ENCODE assay signal across 1 cellular context in genomic region chr6:16057411-16057810, GRCh38.
TF ChIP-seq lines count a peak whose summit lies in the region.

No MANE protein-coding gene starts in this region.

TF ChIP-seq in GM23338, 12 proteins besides CTCF, POLR2A, EP300 and RAD21 (continued from another document):
- TF ChIP-seq ETS1 (IDR thresholded peaks at IDR 0.05): no peak
- TF ChIP-seq POLR2AphosphoS5 (IDR thresholded peaks at IDR 0.05; ENCODE audit: low read depth): no peak
- no peak for TF ChIP-seq ZNF114 (CRISPR knock-in tag; IDR thresholded peaks at IDR 0.05)
- TF ChIP-seq EZH2 (IDR thresholded peaks at IDR 0.05; ENCODE audit: low read depth, unreplicated experiment): no peak
